26 cellular contexts compared by ENCODE assay signal in the genomic region with DNA sequence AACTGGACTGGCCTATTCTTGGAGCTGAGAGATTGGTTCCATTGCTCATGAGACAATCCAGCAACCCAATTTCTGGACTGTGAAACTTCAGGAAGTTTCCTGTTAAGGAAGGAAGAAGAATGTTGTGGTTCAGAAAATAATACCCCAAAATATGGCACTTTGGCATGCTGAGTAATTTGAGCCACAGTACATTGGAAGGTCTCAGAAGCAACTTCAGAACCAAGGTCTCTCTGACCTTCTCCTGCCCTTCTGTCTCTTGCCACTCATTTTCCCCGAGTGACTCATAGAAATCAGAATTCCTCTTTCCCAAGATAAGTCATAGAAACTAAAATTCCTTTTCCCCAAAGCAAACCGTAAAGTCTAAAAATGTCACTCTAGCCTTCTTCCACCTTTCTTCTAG.
"Had no signal": no experiment of that assay in that cellular context is flagged by ENCODE, and none has a peak within 500 bp of the region (broad histone marks: within the 10 kb centered on the region; RNA-seq: fewer than 3 reads in every experiment).

No MANE protein-coding gene starts in this region.

- H3K4me3 ChIP-seq: adrenal gland, coronary artery, dorsolateral prefrontal cortex had no signal

- H3K36me3 ChIP-seq: adrenal gland, brain microvascular endothelial cell had no signal

- H3K9me3 ChIP-seq: adrenal gland had no signal

- H3K27ac ChIP-seq: adrenal gland, brain microvascular endothelial cell, coronary artery, dorsolateral prefrontal cortex had no signal

- ATAC-seq: activated CD4-positive, alpha-beta T cell treated with anti-CD3 and anti-CD28 coated beads for 36 hours; activated CD8-positive, alpha-beta memory T cell treated with anti-CD3 and anti-CD28 coated beads, Interleukin-2, amount 10 ng/mL, durations not matched to agents 7 days and 5 days; activated CD8-positive, alpha-beta T cell treated with anti-CD3 and anti-CD28 coated beads, Interleukin-2, amount 10 ng/mL, durations not matched to agents 7 days and 5 days; activated naive CD8-positive, alpha-beta T cell treated with anti-CD3 and anti-CD28 coated beads, Interleukin-2, amount 50 U/mL, for 24 hours; esophagus mucosa; T-helper 17 cell had no signal

- DNase-seq: activated CD4-positive, alpha-beta memory T cell treated with anti-CD3 and anti-CD28 coated beads for 36 hours; activated CD4-positive, alpha-beta T cell treated with anti-CD3 and anti-CD28 coated beads for 36 hours; activated CD4-positive, alpha-beta T cell treated with anti-CD3 and anti-CD28 coated beads, Interleukin-2, amount 10 ng/mL, durations not matched to agents 24 days and 14 days; activated CD4-positive, CD25-positive, alpha-beta regulatory T cell; activated CD4-positive, CD25-positive, alpha-beta regulatory T cell treated with anti-CD3 and anti-CD28 coated beads, Interleukin-2, amount 50 U/mL, for 72 hours; activated CD8-positive, alpha-beta memory T cell treated with anti-CD3 and anti-CD28 coated beads, Interleukin-2, amount 10 ng/mL, durations not matched to agents 7 days and 5 days; activated CD8-positive, alpha-beta memory T cell treated with anti-CD3 and anti-CD28 coated beads, Interleukin-2, amount 50 U/mL, for 4 hours; activated CD8-positive, alpha-beta T cell treated with anti-CD3 and anti-CD28 coated beads, Interleukin-2, amount 10 ng/mL, durations not matched to agents 7 days and 5 days; activated effector memory CD4-positive, alpha-beta T cell treated with anti-CD3 and anti-CD28 coated beads, Interleukin-2, amount 50 U/mL, for 16 hours; activated naive CD4-positive, alpha-beta T cell treated with anti-CD3 and anti-CD28 coated beads for 36 hours; activated naive CD8-positive, alpha-beta T cell treated with anti-CD3 and anti-CD28 coated beads for 36 hours; activated naive CD8-positive, alpha-beta T cell treated with anti-CD3 and anti-CD28 coated beads, Interleukin-2, amount 50 U/mL, for 24 hours; activated T-cell treated with anti-CD3 and anti-CD28 coated beads, Interleukin-2, amount 50 U/mL, for 1 hour; activated T-cell treated with anti-CD3 and anti-CD28 coated beads, Interleukin-2, amount 50 U/mL, for 48 hours; adrenal gland; brain microvascular endothelial cell; dorsolateral prefrontal cortex; effector memory CD4-positive, alpha-beta T cell; endodermal cell; foreskin fibroblast; head of caudate nucleus; T-helper 1 cell; T-helper 17 cell; T1000 had no signal

- H3K27me3 ChIP-seq: adrenal gland, brain microvascular endothelial cell, dorsolateral prefrontal cortex had no signal

- H3K4me1 ChIP-seq: adrenal gland had no signal
